In genomic region chr1:233179638-233180037, GRCh38 we compare ENCODE assay signal across 8 cellular contexts.
A peak's percentile ranks its signal among the peaks of the same experiment; 100 is the strongest.
DNase-seq lines count a peak whose midpoint lies in the region; ATAC-seq, FAIRE-seq and TF ChIP-seq lines count a peak whose summit lies in the region.
"Not testable (repeated sequence)": the region's sequence is repeated elsewhere in the genome, so short reads cannot be mapped to it uniquely, and the experiment has no call there.

No MANE protein-coding gene starts in this region.

- H3K4me1 ChIP-seq in Loucy (ENCODE audit: insufficient read depth, low read length, poor library complexity, severe bottlenecking), result peaks cover 25% of the 10 kb centered on the region
- peaks cover 25% of the 10 kb centered on the region for H3K4me1 ChIP-seq in OCI-LY1 (ENCODE audit: insufficient read depth, low read length, severe bottlenecking)

- H3F3A ChIP-seq in Loucy (ENCODE audit: low read depth); OCI-LY1 (ENCODE audit: insufficient read depth, low read length): not testable (repeated sequence)

- not testable (repeated sequence) for FAIRE-seq in bronchial epithelial cell (lab: Jason Lieb, UNC)

- not testable (repeated sequence) for TF ChIP-seq CTCF in AG04450 (IDR thresholded peaks at IDR 0.05; ENCODE audit: low read depth, low read length); GM12865 (IDR thresholded peaks at IDR 0.05; ENCODE audit: insufficient read depth, low read depth, low read length, missing control alignments); Loucy (conservative IDR thresholded peaks at IDR 0.05; ENCODE audit: low read length); OCI-LY1 (IDR thresholded peaks at IDR 0.05; ENCODE audit: low read length); activated CD8-positive, alpha-beta T cell treated with anti-CD3 and anti-CD28 coated beads for 36 hours (IDR thresholded peaks at IDR 0.05); bronchial epithelial cell (IDR thresholded peaks at IDR 0.05; ENCODE audit: insufficient read depth, low read length, severe bottlenecking); fibroblast of the aortic adventitia (IDR thresholded peaks at IDR 0.05; ENCODE audit: insufficient read depth, low read length)

- H3K79me2 ChIP-seq in Loucy (ENCODE audit: insufficient read depth, low read length); OCI-LY1 (ENCODE audit: insufficient read depth, low read length): not testable (repeated sequence)

- not testable (repeated sequence) for H3K4me3 ChIP-seq in AG04450 (ENCODE audit: low read depth, low read length); GM12865 (ENCODE audit: low read depth, low read length); Loucy (ENCODE audit: low read length, poor library complexity, severe bottlenecking); OCI-LY1 (ENCODE audit: low read depth, low read length, poor library complexity, severe bottlenecking); bronchial epithelial cell (ENCODE audit: low read depth, low read length); fibroblast of the aortic adventitia (ENCODE audit: low read depth, low read length)

- not testable (repeated sequence) for H3K27me3 Mint-ChIP-seq in activated CD8-positive, alpha-beta T cell treated with anti-CD3 and anti-CD28 coated beads for 36 hours

- H3K9me3 Mint-ChIP-seq in activated CD8-positive, alpha-beta T cell treated with anti-CD3 and anti-CD28 coated beads for 36 hours, result not testable (repeated sequence)

- peaks cover 74% of the 10 kb centered on the region for H3K36me3 Mint-ChIP-seq in activated CD8-positive, alpha-beta T cell treated with anti-CD3 and anti-CD28 coated beads for 36 hours (ENCODE audit: low read depth)

- not testable (repeated sequence) for H4K20me1 ChIP-seq in Loucy (ENCODE audit: insufficient read depth, low read length, poor library complexity, severe bottlenecking); OCI-LY1 (ENCODE audit: insufficient read depth, low read length)

- not testable (repeated sequence) for H3K4me2 ChIP-seq in Loucy (ENCODE audit: low read depth, low read length, poor library complexity, severe bottlenecking); OCI-LY1 (ENCODE audit: low read length)

- not testable (repeated sequence) for H2AFZ ChIP-seq in Loucy (ENCODE audit: low read length); OCI-LY1 (ENCODE audit: low read length)

- peak overlapping the region; percentile 12 for H3K27ac Mint-ChIP-seq in activated CD8-positive, alpha-beta T cell treated with anti-CD3 and anti-CD28 coated beads for 36 hours

- H3K4me3 Mint-ChIP-seq in activated CD8-positive, alpha-beta T cell treated with anti-CD3 and anti-CD28 coated beads for 36 hours, result not testable (repeated sequence)

- H3K27me3 ChIP-seq in AG04450 (ENCODE audit: control insufficient read depth, insufficient read depth, low read length); Loucy (ENCODE audit: insufficient read depth, low read length, poor library complexity, severe bottlenecking); OCI-LY1 (ENCODE audit: insufficient read depth, low read length); bronchial epithelial cell (ENCODE audit: control insufficient read depth, insufficient read depth, low read length): not testable (repeated sequence)

- not testable (repeated sequence) for H3K4me1 Mint-ChIP-seq in activated CD8-positive, alpha-beta T cell treated with anti-CD3 and anti-CD28 coated beads for 36 hours (ENCODE audit: low read depth)

- POLR2A ChIA-PET in AG04450 (lab: Yijun Ruan, JAX), result interaction anchor here (0.6 to 1.1 kb wide), 2 partner anchors 66 to 756 kb away, joined by 3 read pairs; no protein-coding TSS in a partner anchor
- POLR2A ChIA-PET in activated CD8-positive, alpha-beta T cell treated with anti-CD3 and anti-CD28 coated beads for 36 hours (lab: Charles Lee), result not testable (repeated sequence)

- CTCF ChIA-PET in AG04450 (lab: Charles Lee); activated CD8-positive, alpha-beta T cell treated with anti-CD3 and anti-CD28 coated beads for 36 hours (lab: Charles Lee): not testable (repeated sequence)

- intact Hi-C loops in activated CD8-positive, alpha-beta T cell treated with anti-CD3 and anti-CD28 coated beads for 36 hours (cut with micrococcal nuclease), result not testable (repeated sequence)

- H3K36me3 ChIP-seq in Loucy (ENCODE audit: insufficient read depth, low read length), result peaks cover 36% of the 10 kb centered on the region
- H3K36me3 ChIP-seq in OCI-LY1 (ENCODE audit: insufficient read depth, low read length), result peaks cover 25% of the 10 kb centered on the region
- peaks cover 16% of the 10 kb centered on the region for H3K36me3 ChIP-seq in bronchial epithelial cell (ENCODE audit: control insufficient read depth, insufficient read depth, low read length)

- H3K9ac ChIP-seq in Loucy (ENCODE audit: low read depth, low read length, poor library complexity, severe bottlenecking), result peak overlapping the region; percentile 59
- not testable (repeated sequence) for H3K9ac ChIP-seq in OCI-LY1 (ENCODE audit: low read length)

- not testable (repeated sequence) for DNase-seq in AG04450 (ENCODE audit: low read depth, low spot score); activated CD8-positive, alpha-beta T cell treated with anti-CD3 and anti-CD28 coated beads for 36 hours
- DNase-seq in GM12865 (ENCODE audit: low read depth), result peak; percentile 19
- DNase-seq in bronchial epithelial cell (ENCODE audit: low read depth), result peak; percentile 76
- peak; percentile 27 for DNase-seq in fibroblast of the aortic adventitia (ENCODE audit: low read depth)
- DNase-seq in myocyte (ENCODE audit: low read depth), result peak; percentile 17

- not testable (repeated sequence) for ATAC-seq in activated CD8-positive, alpha-beta T cell treated with anti-CD3 and anti-CD28 coated beads for 36 hours

- peak overlapping the region; percentile 41 for H3K27ac ChIP-seq in AG04450 (ENCODE audit: low read depth, low read length)
- H3K27ac ChIP-seq in OCI-LY1 (ENCODE audit: low read depth, low read length, poor library complexity, severe bottlenecking), result peak overlapping the region; percentile 78

- H3K9me3 ChIP-seq in AG04450 (ENCODE audit: control insufficient read depth, insufficient read depth, low read length); Loucy (ENCODE audit: insufficient read depth, low read depth, low read length); OCI-LY1 (ENCODE audit: low read length): not testable (repeated sequence)

- not testable (repeated sequence) for H3K9me2 ChIP-seq in Loucy (replicated peaks; ENCODE audit: low read depth, low read length); OCI-LY1 (ENCODE audit: low read depth, low read length)
